ENCODE assay signal across 30 cellular contexts in the genomic region with DNA sequence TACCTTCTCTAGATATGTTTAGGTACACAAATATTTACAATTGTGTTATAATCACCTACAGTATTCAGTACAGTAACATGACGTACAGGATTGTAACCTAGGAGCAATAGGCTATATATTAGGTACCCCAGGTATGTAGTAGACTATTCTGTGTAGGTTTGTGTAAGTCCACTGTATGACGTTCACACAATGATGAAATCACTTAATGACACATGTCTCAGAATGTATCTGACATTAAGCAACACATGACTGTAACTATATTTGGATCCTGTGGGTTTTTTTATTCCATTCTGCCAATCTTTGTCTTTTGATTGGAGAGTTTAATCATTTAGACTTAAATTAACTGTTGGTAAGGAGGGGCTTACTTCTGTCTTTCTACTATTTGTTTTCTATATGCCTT. TPM values are rescaled to one million over a fixed set of nuclear protein-coding genes. Genes with fewer than 3 reads are reported as not detected.
"Had no signal": no experiment of that assay in that cellular context is flagged by ENCODE, and none has a peak within 500 bp of the region (broad histone marks: within the 10 kb centered on the region; RNA-seq: fewer than 3 reads in every experiment).

No MANE protein-coding gene starts in this region.

- H3K4me3 Mint-ChIP-seq: activated CD8-positive, alpha-beta memory T cell treated with anti-CD3 and anti-CD28 coated beads, Interleukin-2, amount 10 ng/mL, durations not matched to agents 7 days and 5 days; activated CD8-positive, alpha-beta T cell treated with anti-CD3 and anti-CD28 coated beads for 36 hours; activated naive CD4-positive, alpha-beta T cell treated with anti-CD3 and anti-CD28 coated beads, Interleukin-2, amount 50 U/mL, for 24 hours; activated naive CD8-positive, alpha-beta T cell treated with anti-CD3 and anti-CD28 coated beads, Interleukin-2, amount 50 U/mL, for 24 hours; effector memory CD8-positive, alpha-beta T cell; naive thymus-derived CD8-positive, alpha-beta T cell; neural crest cell; T-helper 1 cell treated with Interleukin-12 subunit alpha and Interleukin-12 subunit beta and Interleukin-4 antibody, amounts not matched to agents 30 μg/mL and 1 μg/mL, for 36 hours; WTC11 had no signal

- H3K36me3 Mint-ChIP-seq: activated CD8-positive, alpha-beta memory T cell treated with anti-CD3 and anti-CD28 coated beads, Interleukin-2, amount 10 ng/mL, durations not matched to agents 7 days and 5 days had no signal

- FAIRE-seq: urothelium cell line had no signal

- H3K36me3 ChIP-seq: cardiac muscle cell, heart left ventricle, thoracic aorta had no signal

- H3K27me3 ChIP-seq: cardiac muscle cell had no signal

- DNase-seq: activated CD4-positive, alpha-beta T cell treated with anti-CD3 and anti-CD28 coated beads for 1 hour; activated CD4-positive, alpha-beta T cell treated with anti-CD3 and anti-CD28 coated beads, Interleukin-2, amount 50 U/mL, for 1 hour; activated CD8-positive, alpha-beta memory T cell treated with anti-CD3 and anti-CD28 coated beads, Interleukin-2, amount 10 ng/mL, durations not matched to agents 7 days and 5 days; activated CD8-positive, alpha-beta T cell treated with anti-CD3 and anti-CD28 coated beads for 36 hours; activated naive CD8-positive, alpha-beta T cell treated with anti-CD3 and anti-CD28 coated beads, Interleukin-2, amount 50 U/mL, for 24 hours; activated T-cell treated with anti-CD3 and anti-CD28 coated beads, Interleukin-2, amount 50 U/mL, for 48 hours; cortex of kidney; effector memory CD8-positive, alpha-beta T cell; foreskin fibroblast; heart left ventricle; hypothalamus; mesenchymal stem cell; naive thymus-derived CD8-positive, alpha-beta T cell; nucleus accumbens; right cardiac atrium; stimulated activated CD4-positive, alpha-beta T cell treated with anti-CD3 and anti-CD28 coated beads, Interleukin-4, amount 100 ng/mL, for 1 hour; stimulated activated naive CD8-positive, alpha-beta T cell treated with anti-CD3 and anti-CD28 coated beads, Interleukin-15, Interleukin-2, amounts not matched to agents 100 U/mL and 50 U/mL, for 24 hours; SW 1271; T-helper 9 cell had no signal

- H3K4me1 Mint-ChIP-seq: activated CD8-positive, alpha-beta memory T cell treated with anti-CD3 and anti-CD28 coated beads, Interleukin-2, amount 10 ng/mL, durations not matched to agents 7 days and 5 days; activated naive CD4-positive, alpha-beta T cell treated with anti-CD3 and anti-CD28 coated beads, Interleukin-2, amount 50 U/mL, for 24 hours; activated naive CD8-positive, alpha-beta T cell treated with anti-CD3 and anti-CD28 coated beads, Interleukin-2, amount 50 U/mL, for 24 hours; naive thymus-derived CD8-positive, alpha-beta T cell had no signal

- H3K27ac Mint-ChIP-seq: activated CD8-positive, alpha-beta memory T cell treated with anti-CD3 and anti-CD28 coated beads, Interleukin-2, amount 10 ng/mL, durations not matched to agents 7 days and 5 days; activated CD8-positive, alpha-beta T cell treated with anti-CD3 and anti-CD28 coated beads for 36 hours; activated naive CD4-positive, alpha-beta T cell treated with anti-CD3 and anti-CD28 coated beads, Interleukin-2, amount 50 U/mL, for 24 hours; activated naive CD8-positive, alpha-beta T cell treated with anti-CD3 and anti-CD28 coated beads, Interleukin-2, amount 50 U/mL, for 24 hours; activated T-helper 2 cell treated with anti-CD3 and anti-CD28 coated beads, Interferon-gamma antibody, Interleukin-2, Interleukin-4, amounts not matched to agents 10 μg/mL and 5 μg/mL and 100 μg/mL, durations not matched to agents 14 hours and 24 hours and 36 hours; effector memory CD8-positive, alpha-beta T cell; naive thymus-derived CD8-positive, alpha-beta T cell; T-helper 1 cell treated with Interleukin-12 subunit alpha and Interleukin-12 subunit beta and Interleukin-4 antibody, amounts not matched to agents 30 μg/mL and 1 μg/mL, for 36 hours; WTC11 had no signal

- H3K4me3 ChIP-seq: cardiac muscle cell, heart left ventricle, thoracic aorta had no signal

RNA-seq across cellular contexts. Expression of a gene that starts 52.1 kb away (rescaled TPM):
- total RNA-seq: activated CD8-positive, alpha-beta memory T cell treated with anti-CD3 and anti-CD28 coated beads, Interleukin-2, amount 10 ng/mL, durations not matched to agents 7 days and 5 days; activated CD8-positive, alpha-beta T cell treated with anti-CD3 and anti-CD28 coated beads for 36 hours; activated T-helper 2 cell treated with anti-CD3 and anti-CD28 coated beads, Interferon-gamma antibody, Interleukin-2, Interleukin-4, amounts not matched to agents 10 μg/mL and 5 μg/mL and 100 μg/mL, durations not matched to agents 14 hours and 24 hours and 36 hours; fibroblast of lung; kidney epithelial cell; lower leg skin; naive thymus-derived CD8-positive, alpha-beta T cell had no signal

RNA-seq across cellular contexts. Expression of a gene that starts 55.8 kb away (rescaled TPM):
- total RNA-seq: fibroblast of lung, kidney epithelial cell, neural crest cell, thoracic aorta had no signal
